12 cellular contexts compared by ENCODE assay signal in genomic region chr1:92480200-92480812, GRCh38. TPM values are rescaled to one million over a fixed set of nuclear protein-coding genes. Genes with fewer than 3 reads are reported as not detected.
A peak's percentile ranks its signal among the peaks of the same experiment; 100 is the strongest.
DNase-seq lines count a peak whose midpoint lies in the region; ATAC-seq and TF ChIP-seq lines count a peak whose summit lies in the region.
"Had no signal": no experiment of that assay in that cellular context is flagged by ENCODE, and none has a peak within 500 bp of the region (broad histone marks: within the 10 kb centered on the region; RNA-seq: fewer than 3 reads in every experiment).

No MANE protein-coding gene starts in this region.

- H3K4me1 ChIP-seq in NT2/D1 (ENCODE audit: insufficient read depth, insufficient read length), result peaks cover 36% of the 10 kb centered on the region
- peaks cover 2% of the 10 kb centered on the region for H3K4me1 ChIP-seq in foreskin keratinocyte
- H3K4me1 ChIP-seq in neuron (ENCODE audit: insufficient read depth, low read length), result peaks cover 40% of the 10 kb centered on the region
- no peaks in the 10 kb centered on the region for H3K4me1 ChIP-seq in MM.1S (ENCODE audit: low read length)

- H2AFZ ChIP-seq in neuron (ENCODE audit: low read depth, low read length), result peak overlapping the region; percentile 21
- H2AFZ ChIP-seq in MM.1S (ENCODE audit: low read length), result no peak overlapping the region

- H3K9me3 ChIP-seq in NT2/D1 (ENCODE audit: insufficient read depth, low read length) (no peaks in the 10 kb centered on the region), neuron (ENCODE audit: low read length) (no peaks in the 10 kb centered on the region), MM.1S (replicated peaks; ENCODE audit: insufficient read depth, low read length) (no peaks in the 10 kb centered on the region)

- DNase-seq in ELF-1 (ENCODE audit: low read depth, low spot score) (peak; percentile 64), NT2/D1 (ENCODE audit: low read depth, low spot score) (no peak), foreskin keratinocyte (peak in 1 of 2 donors; percentile 15), NCI-H2107 (lab: John Stamatoyannopoulos, UW) (no peak), RWPE1 (ENCODE audit: low spot score) (no peak), MM.1S (no peak), AG08396 (ENCODE audit: low spot score) (no peak)
- DNase-seq: activated CD4-positive, CD25-positive, alpha-beta regulatory T cell treated with anti-CD3 and anti-CD28 coated beads, Interleukin-2, amount 50 U/mL, for 72 hours; amygdala; NCI-H446 treated with DMSO at 0.1 percent for 48 hours; SHP77 had no signal

- H3K4me2 ChIP-seq in MM.1S (ENCODE audit: low read depth, low read length), result no peak overlapping the region

- TF ChIP-seq CTCF in foreskin keratinocyte (conservative IDR thresholded peaks at IDR 0.05) (peak; percentile 2), RWPE1 (conservative IDR thresholded peaks at IDR 0.05; ENCODE audit: low read depth) (no peak), MM.1S (IDR thresholded peaks at IDR 0.05; ENCODE audit: low read length) (no peak)

- H3F3A ChIP-seq in MM.1S (ENCODE audit: insufficient read depth, low read length), result peaks cover 17% of the 10 kb centered on the region

- POLR2A ChIA-PET in RWPE1 (lab: Yijun Ruan, JAX; ENCODE audit: low non-redundant PET), result no interaction called here

- no peaks in the 10 kb centered on the region for H4K20me1 ChIP-seq in MM.1S (ENCODE audit: insufficient read depth, low read length)

- H3K27ac ChIP-seq in foreskin keratinocyte (no peak overlapping the region), RWPE1 (no peak overlapping the region), MM.1S (ENCODE audit: low read length) (no peak overlapping the region)

- peak; percentile 28 for ATAC-seq in foreskin keratinocyte

- H3K36me3 ChIP-seq in NT2/D1 (ENCODE audit: insufficient read depth, insufficient read length, low read length) (no peaks in the 10 kb centered on the region), neuron (ENCODE audit: insufficient read depth, low read length) (no peaks in the 10 kb centered on the region), MM.1S (replicated peaks; ENCODE audit: insufficient read depth, low read length) (no peaks in the 10 kb centered on the region)

- H3K79me2 ChIP-seq in MM.1S (ENCODE audit: low read length), result peaks cover 27% of the 10 kb centered on the region

- H3K27me3 ChIP-seq in NT2/D1 (ENCODE audit: insufficient read depth, insufficient read length) (peaks cover 100% of the 10 kb centered on the region), foreskin keratinocyte (peaks cover 100% of the 10 kb centered on the region), neuron (ENCODE audit: insufficient read depth, low read length) (peaks cover 96% of the 10 kb centered on the region), MM.1S (replicated peaks; ENCODE audit: insufficient read depth, low read length) (no peaks in the 10 kb centered on the region)

- CTCF ChIA-PET in RWPE1 (lab: Yijun Ruan, JAX), result interaction anchor here (0.6 kb wide), 1 partner anchor 103 kb away, joined by 6 read pairs; no protein-coding TSS in a partner anchor

- peak overlapping the region; percentile 51 for H3K9ac ChIP-seq in NT2/D1 (ENCODE audit: insufficient read length, low read depth)
- H3K9ac ChIP-seq in MM.1S (ENCODE audit: low read length), result no peak overlapping the region

- no peaks in the 10 kb centered on the region for H3K9me2 ChIP-seq in MM.1S (replicated peaks; ENCODE audit: insufficient read depth, low read length)

- peak overlapping the region; percentile 44 for H3K4me3 ChIP-seq in NT2/D1 (ENCODE audit: insufficient read length, low read depth)
- H3K4me3 ChIP-seq in neuron (ENCODE audit: low read length), result no peak overlapping the region
- no peak overlapping the region for H3K4me3 ChIP-seq in MM.1S (ENCODE audit: low read length)

RNA-seq across cellular contexts. Expression of gene GFI1, which starts 6.4 kb away (rescaled TPM):
- total RNA-seq in foreskin keratinocyte, result 0.07 and 0.10 TPM in 2 replicates
- 0.07 TPM in 2 replicates for polyA plus RNA-seq in foreskin keratinocyte
